In genomic region chr6:27388293-27389197, GRCh38 we compare ENCODE assay signal across 8 cellular contexts. TPM values are rescaled to one million over a fixed set of nuclear protein-coding genes. Genes with fewer than 3 reads are reported as not detected.
DNase-seq lines count a peak whose midpoint lies in the region; ATAC-seq, FAIRE-seq and TF ChIP-seq lines count a peak whose summit lies in the region.

ZNF391 (plus strand) TSS chr6:27388759; CDS start chr6:27400371, 11,612 bp downstream.

- H3K27ac ChIP-seq in SK-N-SH (ENCODE audit: low read depth in 2 of 2, low read length in 1 of 2): peak within 1 kb of the TSS; percentile 65 to 94
- H3K27ac ChIP-seq in pancreas: peak within 1 kb of the TSS; percentile 37 to 74 (median 62)
- H3K27ac ChIP-seq in tibial artery: peak within 1 kb of the TSS; percentile 64 to 73

- CTCF ChIA-PET in SK-N-SH (lab: Yijun Ruan, JAX): interaction anchor here (1.2 to 1.9 kb wide), 2 partner anchors 16 to 76 kb away, joined by 3 to 4 read pairs; partner anchors contain the start of gene POM121L2

- peak within 1 kb of the TSS; percentile 71 for H3K9ac ChIP-seq in SK-N-SH

- peaks cover 13% of the 10 kb centered on the region for H3K36me3 Mint-ChIP-seq in activated naive CD8-positive, alpha-beta T cell treated with anti-CD3 and anti-CD28 coated beads for 36 hours

- peaks cover 19% of the 10 kb centered on the region for H3K4me1 Mint-ChIP-seq in activated naive CD8-positive, alpha-beta T cell treated with anti-CD3 and anti-CD28 coated beads for 36 hours

- intact Hi-C loops in Right ventricle myocardium inferior (cut with DNase I): no loop called here
- intact Hi-C loops in pancreas (cut with DNase I): no loop called here
- intact Hi-C loops in tibial artery (cut with DNase I; ENCODE audit: low total_unique reads): no loop called here

- peaks cover 1% of the 10 kb centered on the region for H3K9me3 Mint-ChIP-seq in activated naive CD8-positive, alpha-beta T cell treated with anti-CD3 and anti-CD28 coated beads for 36 hours

- no peak for TF ChIP-seq CTCF in LNCaP clone FGC (IDR thresholded peaks at IDR 0.05; ENCODE audit: control insufficient read depth, extremely low read depth, insufficient read depth)
- no peak for TF ChIP-seq CTCF in SK-N-SH (IDR thresholded peaks at IDR 0.05)
- TF ChIP-seq CTCF in pancreas (IDR thresholded peaks at IDR 0.05): no peak
- TF ChIP-seq CTCF in tibial artery (IDR thresholded peaks at IDR 0.05): no peak

- H3K9me3 ChIP-seq in SK-N-SH (no peaks in the 10 kb centered on the region), pancreas (no peaks in the 10 kb centered on the region), tibial artery (no peaks in the 10 kb centered on the region)

- peak within 1 kb of the TSS; percentile 92 for H3K27ac Mint-ChIP-seq in activated naive CD8-positive, alpha-beta T cell treated with anti-CD3 and anti-CD28 coated beads for 36 hours

- no peaks in the 10 kb centered on the region for H3K79me2 ChIP-seq in SK-N-SH (ENCODE audit: insufficient read depth)

- peak; percentile 94 for ATAC-seq in Right ventricle myocardium inferior
- peak; percentile 96 to 97 (median 96) for ATAC-seq in pancreas

- no peak for TF ChIP-seq EP300 in SK-N-SH (IDR thresholded peaks at IDR 0.05; ENCODE audit: borderline replicate concordance in 1 of 2, low read depth in 1 of 2, low read length in 1 of 2)

- no peaks in the 10 kb centered on the region for H3F3A ChIP-seq in SK-N-SH (replicated peaks; ENCODE audit: insufficient read depth)

- peak within 1 kb of the TSS; percentile 91 for H3K4me3 ChIP-seq in LNCaP clone FGC (ENCODE audit: low read depth, low read length)
- peak within 1 kb of the TSS; percentile 70 to 83 for H3K4me3 ChIP-seq in SK-N-SH (ENCODE audit: low read depth in 2 of 2, low read length in 1 of 2)
- H3K4me3 ChIP-seq in pancreas: peak within 1 kb of the TSS; percentile 57 to 82 (median 60)
- peak within 1 kb of the TSS; percentile 64 to 67 for H3K4me3 ChIP-seq in tibial artery

- peak within 1 kb of the TSS; percentile 93 for H3K4me3 Mint-ChIP-seq in activated naive CD8-positive, alpha-beta T cell treated with anti-CD3 and anti-CD28 coated beads for 36 hours

- FAIRE-seq in G401.6 (lab: Jason Lieb, UNC) (peak; percentile 90), pancreas (lab: Jason Lieb, UNC) (no peak)

- H3K27me3 ChIP-seq in SK-N-SH (ENCODE audit: insufficient read depth) (no peaks in the 10 kb centered on the region), pancreas (no peaks in the 10 kb centered on the region), tibial artery (no peaks in the 10 kb centered on the region)

- H4K20me1 ChIP-seq in SK-N-SH (ENCODE audit: insufficient read depth): no peaks in the 10 kb centered on the region

- peak within 1 kb of the TSS; percentile 86 for H3K4me2 ChIP-seq in SK-N-SH

- H3K4me1 ChIP-seq in SK-N-SH (ENCODE audit: control insufficient read depth in 1 of 2, insufficient read depth in 2 of 2, low read depth in 1 of 2, low read length in 1 of 2) (peaks cover 3% of the 10 kb centered on the region in 2 experiments; a peak in 2 of 4 replicates), pancreas (peaks cover 0 to 5% (median 0%) of the 10 kb centered on the region in 3 donors), tibial artery (peaks cover 0 to 15% (median 4%) of the 10 kb centered on the region in 4 donors)

- H3K9me2 ChIP-seq in SK-N-SH: no peaks in the 10 kb centered on the region

- peak; percentile 70 for DNase-seq in GOT3 (lab: John Stamatoyannopoulos, UW)
- peak; percentile 76 for DNase-seq in LNCaP clone FGC (ENCODE audit: low read depth)
- DNase-seq in SK-N-SH: peak; percentile 88
- peak; percentile 75 for DNase-seq in activated naive CD8-positive, alpha-beta T cell treated with anti-CD3 and anti-CD28 coated beads for 36 hours
- peak; percentile 81 for DNase-seq in Right ventricle myocardium inferior (ENCODE audit: missing footprints)
- DNase-seq in pancreas: peak; percentile 54 to 85 (median 70)
- DNase-seq in tibial artery: peak; percentile 69 to 86

- no peak for TF ChIP-seq RAD21 in SK-N-SH (IDR thresholded peaks at IDR 0.05; ENCODE audit: low read length)

- WGBS in SK-N-SH (ENCODE audit: low lambda C conversion rate): 1% methylated on average over 19 of the region's 49 CpGs
- 0 to 1% methylated on average over 49 of the region's 49 CpGs for WGBS in pancreas, 2 donors

- H3K36me3 ChIP-seq in SK-N-SH (replicated peaks in 1 of 2; ENCODE audit: control insufficient read depth in 1 of 2, insufficient read depth in 2 of 2, low read length in 1 of 2) (no peaks in the 10 kb centered on the region), pancreas (no peaks in the 10 kb centered on the region), tibial artery (no peaks in the 10 kb centered on the region)

- H3K27me3 Mint-ChIP-seq in activated naive CD8-positive, alpha-beta T cell treated with anti-CD3 and anti-CD28 coated beads for 36 hours: peaks cover 2% of the 10 kb centered on the region

- peak within 1 kb of the TSS; percentile 98 for H2AFZ ChIP-seq in SK-N-SH (ENCODE audit: low read depth)

- POLR2A ChIA-PET in SK-N-SH (lab: Yijun Ruan, JAX): interaction anchor here (1.0 kb wide), 1 partner anchor 84 kb away, joined by 3 read pairs; the partner anchor contains the start of gene ZNF184

TF ChIP-seq in SK-N-SH, 30 proteins besides CTCF, POLR2A, EP300 and RAD21 (continues in another document):
- no peak for TF ChIP-seq SMC3 (IDR thresholded peaks at IDR 0.05; ENCODE audit: low read depth, low read length)
- TF ChIP-seq GABPA (IDR thresholded peaks at IDR 0.05; ENCODE audit: low read depth): peak; percentile 59
- no peak for TF ChIP-seq USF2 (IDR thresholded peaks at IDR 0.05; ENCODE audit: borderline replicate concordance, low read depth, low read length)
- TF ChIP-seq FOXJ3 (CRISPR knock-in tag; IDR thresholded peaks at IDR 0.05): no peak
- TF ChIP-seq IRF3 (IDR thresholded peaks at IDR 0.05; ENCODE audit: low read depth, low read length): no peak
- no peak for TF ChIP-seq GATA2 (CRISPR knock-in tag; IDR thresholded peaks at IDR 0.05)
- TF ChIP-seq TAF1 (IDR thresholded peaks at IDR 0.05; ENCODE audit: borderline replicate concordance, low read depth, low read length): peak; percentile 94
- no peak for TF ChIP-seq RFX5 (IDR thresholded peaks at IDR 0.05; ENCODE audit: low read length)
- no peak; the same call in 1 of the 2 replicates for TF ChIP-seq TCF12 (IDR thresholded peaks at IDR 0.05)
- TF ChIP-seq REST (IDR thresholded peaks at IDR 0.05; ENCODE audit: low read depth, low read length): peak; percentile 38
- TF ChIP-seq NRF1 (IDR thresholded peaks at IDR 0.05; ENCODE audit: low read depth, low read length): peak; percentile 87
- TF ChIP-seq MXI1 (IDR thresholded peaks at IDR 0.05; ENCODE audit: low read depth, low read length): peak; percentile 52; the same call in 1 of the 2 replicates
- TF ChIP-seq CHD2 (IDR thresholded peaks at IDR 0.05; ENCODE audit: low read length, partially characterized antibody): peak; percentile 19
- TF ChIP-seq NFIC (IDR thresholded peaks at IDR 0.05; ENCODE audit: borderline replicate concordance): no peak
- TF ChIP-seq FOSL2 (IDR thresholded peaks at IDR 0.05; ENCODE audit: borderline replicate concordance, low read depth): no peak

RNA-seq across cellular contexts. Expression of gene ZNF391, which starts in this region (rescaled TPM):
- polyA plus RNA-seq in SK-N-SH (2012; rRNA removed) (0.77 and 1.1 TPM in 2 replicates), pancreas (1 to 10 TPM; 1.2 to 1.4 TPM)
- polyA plus RNA-seq in SK-N-SH (2012; cell fraction: cytosol; rRNA removed): 1.8 and 2.1 TPM in 2 replicates
- polyA plus RNA-seq in SK-N-SH (2012; cell fraction: nucleus; rRNA removed): 0.74 and 1.5 TPM in 2 replicates
- 1 to 10 TPM; 4.8 to 6.8 TPM for total RNA-seq in activated naive CD8-positive, alpha-beta T cell treated with anti-CD3 and anti-CD28 coated beads for 36 hours
- total RNA-seq in Right ventricle myocardium inferior (0.89 TPM), pancreas (1 to 10 TPM; 1.9 to 3.7 (median 2.2) TPM)

Comparison
In these comparisons a context has a peak if more than half of its experiments do, and no peak if none do; other contexts are left out.
1. Peak in every context shown above with its lines: DNase-seq, ATAC-seq, H3K4me3 ChIP-seq and H3K27ac ChIP-seq.
2. Peak in DNase-seq and ATAC-seq in Right ventricle myocardium inferior; RNA of the gene not detected or under 1 TPM.